8 cellular contexts compared by ENCODE assay signal in genomic region chr1:62436466-62437272, GRCh38. TPM values are rescaled to one million over a fixed set of nuclear protein-coding genes. Genes with fewer than 3 reads are reported as not detected.
A peak's percentile ranks its signal among the peaks of the same experiment; 100 is the strongest.
DNase-seq lines count a peak whose midpoint lies in the region; ATAC-seq, FAIRE-seq and TF ChIP-seq lines count a peak whose summit lies in the region.

TSS of gene USP1 (plus strand) at chr1:62437049. CDS start at chr1:62439868, 2,819 bp downstream.

- H3K4me1 ChIP-seq in ACC112 (ENCODE audit: control insufficient read depth, insufficient read depth, low read length, unreplicated experiment) (peaks cover 24% of the 10 kb centered on the region), small intestine (ENCODE audit: control insufficient read depth in 2 of 2, insufficient read depth in 1 of 2, low read depth in 1 of 2, low read length in 1 of 2) (no peaks in the 10 kb centered on the region)

- peak within 1 kb of the TSS; percentile 77 for H2AFZ ChIP-seq in ACC112 (ENCODE audit: low read length, unreplicated experiment)

- H3K4me3 ChIP-seq in ACC112 (ENCODE audit: low read depth, low read length) (peak within 1 kb of the TSS; percentile 92), WERI-Rb-1 (ENCODE audit: low read depth, low read length) (peak within 1 kb of the TSS; percentile 93), bronchial epithelial cell (ENCODE audit: low read depth, low read length) (peak within 1 kb of the TSS; percentile 85), small intestine (ENCODE audit: low read depth in 1 of 2, low read length in 2 of 2) (peak within 1 kb of the TSS; percentile 88 to 92)

- peaks cover 6% of the 10 kb centered on the region; the same call in 1 of the 2 replicates for H3K36me3 ChIP-seq in ACC112 (ENCODE audit: insufficient read depth, low read length)
- H3K36me3 ChIP-seq in WERI-Rb-1, result peaks cover 36% of the 10 kb centered on the region
- H3K36me3 ChIP-seq in bronchial epithelial cell (ENCODE audit: control insufficient read depth, insufficient read depth, low read length), result no peaks in the 10 kb centered on the region
- peaks cover 0 to under 1% of the 10 kb centered on the region in 2 donors for H3K36me3 ChIP-seq in small intestine (ENCODE audit: control insufficient read depth in 2 of 2, insufficient read depth in 2 of 2, low read length in 2 of 2)

- H3K9me3 ChIP-seq in WERI-Rb-1 (ENCODE audit: severe bottlenecking) (no peaks in the 10 kb centered on the region), small intestine (ENCODE audit: control insufficient read depth, low read depth) (no peaks in the 10 kb centered on the region)

- 0% methylated on average over 66 to 76 of the region's 76 CpGs for WGBS in small intestine, 3 donors

- DNase-seq in NCI-H2227 (lab: John Stamatoyannopoulos, UW; ENCODE audit: unreplicated experiment) (peak; percentile 100), WERI-Rb-1 (peak; percentile 99), bronchial epithelial cell (ENCODE audit: low read depth) (no peak), iPS-NIHi11 (ENCODE audit: low spot score) (peak; percentile 70), small intestine (peak; percentile 99)

- ATAC-seq in GM18873 (IDR thresholded peaks at IDR 0.05; ENCODE audit: low FRiP score, unreplicated experiment), result peak; percentile 87
- ATAC-seq in HG03139 (IDR thresholded peaks at IDR 0.05; ENCODE audit: unreplicated experiment), result peak; percentile 72

- peaks cover 53% of the 10 kb centered on the region for H3K79me2 ChIP-seq in ACC112 (ENCODE audit: control insufficient read depth, insufficient read depth, low read length, unreplicated experiment)

- no peaks in the 10 kb centered on the region for H3K27me3 ChIP-seq in ACC112 (ENCODE audit: insufficient read depth, low read length)
- no peaks in the 10 kb centered on the region for H3K27me3 ChIP-seq in WERI-Rb-1 (ENCODE audit: insufficient read depth, low read depth, severe bottlenecking)
- no peaks in the 10 kb centered on the region for H3K27me3 ChIP-seq in bronchial epithelial cell (ENCODE audit: control insufficient read depth, insufficient read depth, low read length)
- H3K27me3 ChIP-seq in small intestine (ENCODE audit: control insufficient read depth in 2 of 2, insufficient read depth in 2 of 2, low read length in 2 of 2), result no peaks in the 10 kb centered on the region

- FAIRE-seq in bronchial epithelial cell (lab: Jason Lieb, UNC) (no peak), small intestine (lab: Jason Lieb, UNC) (no peak)

- no peak for TF ChIP-seq CTCF in WERI-Rb-1 (IDR thresholded peaks at IDR 0.05; ENCODE audit: low read depth, low read length)
- TF ChIP-seq CTCF in bronchial epithelial cell (IDR thresholded peaks at IDR 0.05; ENCODE audit: insufficient read depth, low read length, severe bottlenecking), result no peak

- H3K27ac ChIP-seq in ACC112 (ENCODE audit: low read depth, low read length) (peak within 1 kb of the TSS; percentile 98), WERI-Rb-1 (peak within 1 kb of the TSS; percentile 100), small intestine (ENCODE audit: low read depth in 1 of 2, low read length in 1 of 2) (peak within 1 kb of the TSS; percentile 96 to 98)

RNA-seq across cellular contexts. Expression of gene USP1, which starts in this region (rescaled TPM):
- 23.7 and 25.3 TPM in 2 replicates for total RNA-seq in bronchial epithelial cell
- 10 to 100 TPM; 12.3 to 22.5 (median 14.9) TPM for polyA plus RNA-seq in small intestine
